1 cellular context compared by ENCODE assay signal in the genomic region with DNA sequence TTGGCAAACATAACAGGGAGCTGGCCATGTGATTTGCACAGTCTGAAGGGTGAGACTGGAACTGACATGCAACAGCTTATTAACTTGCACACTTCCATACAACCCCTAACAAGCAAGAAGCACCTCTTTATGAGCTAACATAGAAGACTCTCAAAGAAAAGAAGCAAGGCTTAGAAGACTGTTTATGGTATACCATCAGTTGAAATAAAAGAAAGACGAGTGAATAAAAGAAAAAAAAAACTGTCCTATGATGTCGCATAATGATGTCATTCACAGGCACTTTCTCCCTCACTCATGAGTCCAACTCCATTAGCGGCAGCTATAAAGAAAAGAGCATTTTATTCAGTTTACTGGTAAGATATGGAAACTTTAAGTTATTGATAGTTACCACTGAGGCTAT.
TF ChIP-seq lines count a peak whose summit lies in the region.

No MANE protein-coding gene starts in this region.

TF ChIP-seq in H1, 55 proteins besides CTCF, POLR2A, EP300 and RAD21 (continued from another document):
- TF ChIP-seq, protein P1, sequence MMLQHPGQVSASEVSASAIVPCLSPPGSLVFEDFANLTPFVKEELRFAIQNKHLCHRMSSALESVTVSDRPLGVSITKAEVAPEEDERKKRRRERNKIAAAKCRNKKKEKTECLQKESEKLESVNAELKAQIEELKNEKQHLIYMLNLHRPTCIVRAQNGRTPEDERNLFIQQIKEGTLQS (IDR thresholded peaks at IDR 0.05; ENCODE audit: insufficient read depth, low read depth, low read length), result no peak
- TF ChIP-seq POU5F1 (IDR thresholded peaks at IDR 0.05; ENCODE audit: low read depth, low read length) (no peak), SAP30 (IDR thresholded peaks at IDR 0.05; ENCODE audit: insufficient read depth, insufficient replicate concordance, low read length) (no peak), MAFK (IDR thresholded peaks at IDR 0.05; ENCODE audit: low read depth, low read length) (no peak), HDAC6 (IDR thresholded peaks at IDR 0.05; ENCODE audit: low read depth, low read length) (no peak), TBP (IDR thresholded peaks at IDR 0.05; ENCODE audit: low read depth, low read length) (no peak), ZNF274 (IDR thresholded peaks at IDR 0.05; ENCODE audit: borderline replicate concordance, extremely low read depth, low read length) (no peak)
TF ChIP-seq in H1: peak in this region for 0.
